In genomic region chr6:45009547-45009946, GRCh38 we compare ENCODE assay signal across 14 cellular contexts.
"Had no signal": no experiment of that assay in that cellular context is flagged by ENCODE, and none has a peak within 500 bp of the region (broad histone marks: within the 10 kb centered on the region; RNA-seq: fewer than 3 reads in every experiment).

No MANE protein-coding gene starts in this region.

- H3K4me1 ChIP-seq: body of pancreas, colonic mucosa, lower lobe of right lung, sigmoid colon, spleen had no signal

- H3K27ac ChIP-seq: body of pancreas, colonic mucosa, lower lobe of right lung, ovary, sigmoid colon, spleen had no signal

- ATAC-seq: body of pancreas, esophagus mucosa, left cardiac atrium, lower lobe of right lung, SK-N-SH treated with all-trans-retinoic acid at 6 μM for 48 hours had no signal

- H3K27me3 ChIP-seq: body of pancreas, colonic mucosa, ovary, sigmoid colon, spleen had no signal

- H3K9me3 ChIP-seq: body of pancreas, colonic mucosa, lower lobe of right lung, sigmoid colon had no signal

- H3K4me3 ChIP-seq: body of pancreas, colonic mucosa, lower lobe of right lung, ovary, sigmoid colon, spleen had no signal

- H3K36me3 ChIP-seq: colonic mucosa, lower lobe of right lung, ovary had no signal

- DNase-seq: activated naive CD4-positive, alpha-beta T cell treated with anti-CD3 and anti-CD28 coated beads, Interleukin-2, amount 50 U/mL, for 16 hours; amygdala; body of pancreas; central memory CD4-positive, alpha-beta T cell; colonic mucosa; left cardiac atrium; lower lobe of right lung; midbrain; ovary; sigmoid colon; spleen; T1000 had no signal
